Comparison of ENCODE assay signal across 14 cellular contexts in genomic region chr17:79792371-79792871, GRCh38. TPM values are rescaled to one million over a fixed set of nuclear protein-coding genes. Genes with fewer than 3 reads are reported as not detected.
A peak's percentile ranks its signal among the peaks of the same experiment; 100 is the strongest.
DNase-seq lines count a peak whose midpoint lies in the region; TF ChIP-seq lines count a peak whose summit lies in the region.
"Had no signal": no experiment of that assay in that cellular context is flagged by ENCODE, and none has a peak within 500 bp of the region (broad histone marks: within the 10 kb centered on the region; RNA-seq: fewer than 3 reads in every experiment).

No MANE protein-coding gene starts in this region.

- H3K9ac ChIP-seq in endodermal cell (ENCODE audit: extremely low read depth, low read length, poor library complexity, severe bottlenecking) (no peak overlapping the region), neural cell (ENCODE audit: low read length) (no peak overlapping the region)

- H3K4me1 Mint-ChIP-seq in endodermal cell = peaks cover 18% of the 10 kb centered on the region

- H3K4me2 ChIP-seq in neural cell (ENCODE audit: low read length) = peak overlapping the region; percentile 19

- H3K27me3 ChIP-seq in AG04450 (ENCODE audit: control insufficient read depth, insufficient read depth, low read length) (peaks cover 44% of the 10 kb centered on the region), endodermal cell (ENCODE audit: control insufficient read depth, insufficient read depth, low read length, poor library complexity, severe bottlenecking) (peaks cover 92% of the 10 kb centered on the region), neural cell (ENCODE audit: insufficient read depth, low read depth, low read length) (peaks cover 56% of the 10 kb centered on the region)

- no peaks in the 10 kb centered on the region for H3K9me2 ChIP-seq in neural cell (ENCODE audit: insufficient read depth, low read length)

- H3K36me3 ChIP-seq in endodermal cell (ENCODE audit: control insufficient read depth, insufficient read depth, low read length) = peaks cover 6% of the 10 kb centered on the region
- no peaks in the 10 kb centered on the region for H3K36me3 ChIP-seq in neural cell (ENCODE audit: insufficient read depth, low read length)

- H3K9me3 Mint-ChIP-seq in endodermal cell = no peaks in the 10 kb centered on the region
- H3K9me3 Mint-ChIP-seq: CD8-positive, alpha-beta T cell; memory B cell had no signal

- no peak for TF ChIP-seq EP300 in neural cell (conservative IDR thresholded peaks at IDR 0.05; ENCODE audit: poor library complexity, severe bottlenecking)

- POLR2A ChIA-PET in AG04450 (lab: Yijun Ruan, JAX) = interaction anchor here (0.7 to 2.8 kb wide), 2 partner anchors 21 to 47 kb away, joined by 3 to 20 read pairs; partner anchors contain the start of gene CBX4
- POLR2A ChIA-PET in HEK293T (lab: Yijun Ruan, JAX) = interaction anchor here (1.2 to 1.4 kb wide), 2 partner anchors 70 to 200 kb away, joined by 3 to 4 read pairs; no protein-coding TSS in a partner anchor

- H4K20me1 ChIP-seq in neural cell (ENCODE audit: insufficient read depth) = peaks cover 26% of the 10 kb centered on the region

- peaks cover 30% of the 10 kb centered on the region for H3K79me2 ChIP-seq in neural cell (replicated peaks; ENCODE audit: insufficient read depth, low read length)

- no peak overlapping the region for H3K27ac ChIP-seq in AG04450 (ENCODE audit: low read depth, low read length)
- no peak overlapping the region for H3K27ac ChIP-seq in endodermal cell (ENCODE audit: low read depth, low read length)
- no peak overlapping the region for H3K27ac ChIP-seq in neural cell (ENCODE audit: low read length)

- no peak overlapping the region for H3K27ac Mint-ChIP-seq in endodermal cell
- H3K27ac Mint-ChIP-seq: CD8-positive, alpha-beta T cell had no signal

- peaks cover 11% of the 10 kb centered on the region for H3K4me1 ChIP-seq in endodermal cell (ENCODE audit: control insufficient read depth, insufficient read depth, low read length)

- 2 to 4% methylated on average over 9 to 16 of the region's 20 CpGs for WGBS in endodermal cell (ENCODE audit: insufficient coverage in 1 of 2, insufficient read length in 1 of 2), 2 experiments

- no peak for TF ChIP-seq RAD21 in neural cell (conservative IDR thresholded peaks at IDR 0.05)

- DNase-seq in AG04450 (ENCODE audit: low read depth, low spot score) = no peak
- DNase-seq in HEK293T (ENCODE audit: extremely low spot score) = no peak
- peak; percentile 68 for DNase-seq in endodermal cell
- DNase-seq in stimulated activated CD4-positive, alpha-beta T cell treated with anti-CD3 and anti-CD28 coated beads, Interleukin-12 subunit alpha, Interleukin-12 subunit beta, amount 100 ng/mL, for 4 hours = no peak
- no peak for DNase-seq in T-helper 9 cell
- DNase-seq in COLO668 (lab: John Stamatoyannopoulos, UW; ENCODE audit: unreplicated experiment) = no peak
- no peak for DNase-seq in activated T-cell treated with anti-CD3 and anti-CD28 coated beads, Interleukin-2, amount 50 U/mL, for 1 hour
- DNase-seq: activated CD4-positive, CD25-positive, alpha-beta regulatory T cell; amygdala; CD8-positive, alpha-beta T cell; NCI-H1436; SIG-M5 had no signal

- CTCF ChIA-PET in AG04450 (lab: Charles Lee) (interaction anchor here (0.6 to 2.0 kb wide), 3 partner anchors 44 to 215 kb away, joined by 3 to 10 read pairs (median 3); partner anchors contain the start of gene CBX4), HEK293T (lab: Yijun Ruan, JAX) (interaction anchor here (1.7 kb wide), 1 partner anchor 16 kb away, joined by 5 read pairs; no protein-coding TSS in a partner anchor)

- H3K4me3 ChIP-seq in AG04450 (ENCODE audit: low read depth, low read length) = peak overlapping the region; percentile 59
- H3K4me3 ChIP-seq in endodermal cell (ENCODE audit: low read length) = no peak overlapping the region
- H3K4me3 ChIP-seq in neural cell (ENCODE audit: low read length) = peak overlapping the region; percentile 63

- H2AFZ ChIP-seq in neural cell (ENCODE audit: low read depth, low read length) = no peak overlapping the region

- H3K27me3 Mint-ChIP-seq in endodermal cell (ENCODE audit: insufficient read depth) = peaks cover 91% of the 10 kb centered on the region

- peak overlapping the region; percentile 22 for H3K4me3 Mint-ChIP-seq in endodermal cell
- H3K4me3 Mint-ChIP-seq: CD8-positive, alpha-beta T cell; memory B cell had no signal

- TF ChIP-seq CTCF in AG04450 (IDR thresholded peaks at IDR 0.05; ENCODE audit: low read depth, low read length) = no peak
- TF ChIP-seq CTCF in endodermal cell (conservative IDR thresholded peaks at IDR 0.05) = no peak
- TF ChIP-seq CTCF in neural cell (IDR thresholded peaks at IDR 0.05; ENCODE audit: poor library complexity, severe bottlenecking) = no peak

- H3F3A ChIP-seq in neural cell (ENCODE audit: insufficient read depth, low read length, poor library complexity, severe bottlenecking) = peaks cover 9% of the 10 kb centered on the region

- H3K9me3 ChIP-seq in AG04450 (ENCODE audit: control insufficient read depth, insufficient read depth, low read length) (peaks cover 10% of the 10 kb centered on the region; the same call in 1 of the 2 replicates), endodermal cell (ENCODE audit: control insufficient read depth, low read length) (no peaks in the 10 kb centered on the region), neural cell (ENCODE audit: low read length) (no peaks in the 10 kb centered on the region)

- no peaks in the 10 kb centered on the region for H3K36me3 Mint-ChIP-seq in endodermal cell (ENCODE audit: low read depth)

TF ChIP-seq in HEK293T, 16 proteins besides CTCF, POLR2A, EP300 and RAD21:
- peak; percentile 11; the same call in 1 of the 2 replicates for TF ChIP-seq L3MBTL2 (conservative IDR thresholded peaks at IDR 0.05)
- TF ChIP-seq FOXM1 (IDR thresholded peaks at IDR 0.05; ENCODE audit: borderline replicate concordance) = no peak

TF ChIP-seq in neural cell, 6 proteins besides CTCF, POLR2A, EP300 and RAD21:
- no peak for TF ChIP-seq EZH2 (IDR thresholded peaks at IDR 0.05; ENCODE audit: borderline replicate concordance, insufficient read depth, low read length, poor library complexity, severe bottlenecking)
- peak; percentile 24 for TF ChIP-seq POLR2AphosphoS5 (IDR thresholded peaks at IDR 0.05)

RNA-seq across cellular contexts. Expression of gene CBX8, which starts 4.5 kb away (rescaled TPM):
- polyA plus RNA-seq in AG04450 (2011; rRNA removed) = 0.37 and 1.5 TPM in 2 replicates
- polyA minus RNA-seq in AG04450 (2011; rRNA and poly(A)+ RNA removed) = 0.87 and 1.4 TPM in 2 replicates
- total RNA-seq in endodermal cell = 1 to 10 TPM; 5.4 to 5.6 TPM
- 11.0 TPM for polyA plus RNA-seq in endodermal cell (2013, experiment 1 of 2)
- 8.7 TPM for polyA plus RNA-seq in endodermal cell (2013, experiment 2 of 2)
- 15.4 and 27.6 TPM in 2 replicates for polyA plus RNA-seq in neural cell
- polyA minus RNA-seq in neural cell = 26.4 and 33.8 TPM in 2 replicates

RNA-seq across cellular contexts. Expression of gene CBX2, which starts 14.5 kb away (rescaled TPM):
- polyA plus RNA-seq in AG04450 (2011; rRNA removed) (2.2 and 2.3 TPM in 2 replicates), neural cell (15.9 and 16.9 TPM in 2 replicates)
- 3.2 and 4.4 TPM in 2 replicates for polyA minus RNA-seq in AG04450 (2011; rRNA and poly(A)+ RNA removed)
- 10 to 100 TPM; 75.0 to 78.6 TPM for total RNA-seq in endodermal cell
- 74.2 TPM for polyA plus RNA-seq in endodermal cell (2013, experiment 1 of 2)
- 70.5 TPM for polyA plus RNA-seq in endodermal cell (2013, experiment 2 of 2)
- 27.1 and 28.5 TPM in 2 replicates for polyA minus RNA-seq in neural cell

RNA-seq across cellular contexts. Expression of gene CBX4, which starts 46.8 kb away (rescaled TPM):
- polyA plus RNA-seq in AG04450 (2011; rRNA removed) (6.6 and 7.6 TPM in 2 replicates), neural cell (31.9 and 34.6 TPM in 2 replicates)
- polyA minus RNA-seq in AG04450 (2011; rRNA and poly(A)+ RNA removed) = 7.0 and 8.1 TPM in 2 replicates
- 1 to 10 TPM; 4.2 to 4.9 TPM for total RNA-seq in endodermal cell
- polyA plus RNA-seq in endodermal cell (2013, experiment 1 of 2) = 14.4 TPM
- polyA plus RNA-seq in endodermal cell (2013, experiment 2 of 2) = 9.6 TPM
- 43.3 and 45.8 TPM in 2 replicates for polyA minus RNA-seq in neural cell
